1 cellular context compared by ENCODE assay signal in the genomic region with DNA sequence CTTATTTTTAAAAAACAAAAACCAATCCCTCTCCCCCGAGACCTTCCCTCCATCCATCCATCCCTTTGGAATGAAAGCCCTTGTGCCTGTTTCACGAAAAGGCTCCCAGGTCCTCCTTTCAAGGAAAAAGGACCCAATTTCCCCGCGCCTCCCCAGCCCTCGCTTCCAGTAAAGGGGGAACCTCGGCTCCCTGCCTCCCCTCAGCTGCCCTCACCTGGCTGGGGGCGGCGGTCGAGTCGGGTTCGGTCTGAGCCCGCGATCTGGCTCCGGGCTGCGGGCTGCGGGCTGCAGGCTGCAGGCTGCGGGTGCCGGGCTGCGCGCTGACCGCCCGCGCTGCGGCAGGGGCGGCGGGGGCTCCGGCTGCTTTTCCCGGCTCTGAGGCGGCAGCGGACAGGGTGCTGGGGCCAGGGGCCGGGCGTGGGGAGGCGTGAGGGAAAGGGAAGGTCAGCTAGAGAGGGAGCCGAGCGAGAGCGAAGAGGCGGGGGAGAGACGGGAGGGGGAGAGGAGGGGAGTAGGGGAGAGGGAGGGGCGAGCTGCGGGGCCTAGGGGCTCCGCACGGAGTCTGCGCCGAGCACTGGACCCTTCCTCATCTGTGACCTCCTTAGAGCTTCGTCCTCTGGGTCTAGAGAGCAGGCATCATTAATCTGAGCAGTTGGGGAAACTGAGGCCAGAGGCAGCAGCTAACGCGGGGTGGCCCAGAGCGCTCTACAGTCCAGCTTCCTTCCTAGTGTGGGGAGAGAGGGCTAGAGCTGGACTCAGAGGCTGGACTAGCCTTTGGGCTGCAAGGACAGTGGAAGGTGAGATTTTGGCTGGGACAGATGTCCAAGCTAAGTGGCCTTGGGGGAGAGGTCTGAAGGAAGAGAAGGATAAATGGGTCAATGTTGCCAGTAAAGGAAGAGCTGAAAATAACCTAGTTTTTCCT.
TF ChIP-seq lines count a peak whose summit lies in the region.

Gene C1QTNF4, minus strand, starts transcription at position 478 of the 922 bp plus-strand sequence. CDS start 3,601 bp downstream, outside the sequence.

TF ChIP-seq in IMR-90, 13 proteins besides CTCF, POLR2A, EP300 and RAD21 (continued from another document):
- TF ChIP-seq USF2 (IDR thresholded peaks at IDR 0.05; ENCODE audit: low read depth, low read length) = no peak
- TF ChIP-seq CEBPB (IDR thresholded peaks at IDR 0.05; ENCODE audit: low read depth, low read length) = no peak
- TF ChIP-seq SMC3 (IDR thresholded peaks at IDR 0.05; ENCODE audit: low read depth, low read length) = no peak
- TF ChIP-seq, protein P1, sequence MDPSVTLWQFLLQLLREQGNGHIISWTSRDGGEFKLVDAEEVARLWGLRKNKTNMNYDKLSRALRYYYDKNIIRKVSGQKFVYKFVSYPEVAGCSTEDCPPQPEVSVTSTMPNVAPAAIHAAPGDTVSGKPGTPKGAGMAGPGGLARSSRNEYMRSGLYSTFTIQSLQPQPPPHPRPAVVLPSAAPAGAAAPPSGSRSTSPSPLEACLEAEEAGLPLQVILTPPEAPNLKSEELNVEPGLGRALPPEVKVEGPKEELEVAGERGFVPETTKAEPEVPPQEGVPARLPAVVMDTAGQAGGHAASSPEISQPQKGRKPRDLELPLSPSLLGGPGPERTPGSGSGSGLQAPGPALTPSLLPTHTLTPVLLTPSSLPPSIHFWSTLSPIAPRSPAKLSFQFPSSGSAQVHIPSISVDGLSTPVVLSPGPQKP (IDR thresholded peaks at IDR 0.05; ENCODE audit: borderline replicate concordance, low read depth, low read length) = no peak
- TF ChIP-seq NFE2L2 (IDR thresholded peaks at IDR 0.05; ENCODE audit: low read depth, low read length) = no peak
- no peak for TF ChIP-seq RCOR1 (IDR thresholded peaks at IDR 0.05; ENCODE audit: insufficient replicate concordance, low read length)
- TF ChIP-seq MXI1 (IDR thresholded peaks at IDR 0.05; ENCODE audit: borderline replicate concordance, low read depth, low read length) = no peak
- no peak for TF ChIP-seq FOS (IDR thresholded peaks at IDR 0.05; ENCODE audit: low read depth, low read length)
- TF ChIP-seq BHLHE40 (IDR thresholded peaks at IDR 0.05; ENCODE audit: low read depth, low read length) = no peak
- TF ChIP-seq MAFK (IDR thresholded peaks at IDR 0.05; ENCODE audit: low read depth, low read length) = no peak
